8 cellular contexts compared by ENCODE assay signal in the genomic region with DNA sequence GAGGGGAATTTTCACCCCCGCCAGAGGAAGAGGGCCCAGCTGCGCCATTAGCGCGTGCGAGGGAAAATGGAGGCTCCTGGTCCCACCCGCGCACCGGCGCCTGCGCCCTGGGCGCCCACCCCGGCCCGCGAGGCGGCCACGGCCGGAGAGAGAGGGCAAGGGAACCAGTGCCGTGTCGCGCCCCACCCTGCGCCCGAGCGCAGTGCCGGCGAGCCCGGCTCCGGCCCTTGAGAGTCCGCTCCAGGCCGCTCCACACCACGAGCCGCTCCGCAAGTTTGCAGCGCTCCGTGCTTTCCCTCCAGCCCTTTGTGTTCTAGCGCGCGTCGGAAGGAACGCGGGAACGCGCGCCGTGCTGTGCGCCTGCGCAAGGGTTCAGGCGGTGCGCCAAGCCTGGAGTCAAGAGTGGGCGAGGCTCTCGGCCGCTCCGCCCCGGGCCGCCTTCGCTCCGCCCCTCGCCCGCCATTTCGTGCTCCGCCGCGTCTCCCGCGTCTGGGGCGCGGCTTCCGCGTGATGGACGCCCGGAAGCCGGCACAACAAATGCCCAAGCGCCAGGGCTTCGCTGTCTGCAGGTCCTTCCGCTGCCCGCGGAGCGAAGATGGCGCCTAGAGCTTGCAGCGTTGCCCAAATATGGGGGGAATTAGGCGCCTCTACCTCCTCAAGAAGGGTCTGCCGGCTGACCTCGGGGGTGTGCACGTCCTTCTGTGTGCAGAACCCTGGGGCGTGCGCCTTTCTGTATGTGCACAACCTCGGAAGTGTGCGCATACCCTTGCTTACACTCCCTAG. TPM values are rescaled to one million over a fixed set of nuclear protein-coding genes. Genes with fewer than 3 reads are reported as not detected.
DNase-seq lines count a peak whose midpoint lies in the region; ATAC-seq, FAIRE-seq and TF ChIP-seq lines count a peak whose summit lies in the region.

No MANE protein-coding gene starts in this region.

- H3K36me3 Mint-ChIP-seq in activated naive CD4-positive, alpha-beta T cell treated with anti-CD3 and anti-CD28 coated beads, Interleukin-2, amount 50 U/mL, for 72 hours: peaks cover 0 to 19% of the 10 kb centered on the region in 2 donors

- FAIRE-seq in HTR-8/SVneo (lab: Jason Lieb, UNC): peak; percentile 70

- H3K27ac Mint-ChIP-seq in activated naive CD4-positive, alpha-beta T cell treated with anti-CD3 and anti-CD28 coated beads, Interleukin-2, amount 50 U/mL, for 72 hours: peak overlapping the region; percentile 83 to 91

- no peaks in the 10 kb centered on the region for H3K27me3 ChIP-seq in osteoblast (ENCODE audit: insufficient read depth, low read length)

- H3K4me2 ChIP-seq in osteoblast (ENCODE audit: insufficient read depth, low read length): peak overlapping the region; percentile 82

- ATAC-seq in GM19468 (IDR thresholded peaks at IDR 0.05; ENCODE audit: extremely low read depth, unreplicated experiment): peak; percentile 73
- ATAC-seq in activated naive CD4-positive, alpha-beta T cell treated with anti-CD3 and anti-CD28 coated beads, Interleukin-2, amount 50 U/mL, for 72 hours: peak; percentile 92 to 94

- no peaks in the 10 kb centered on the region for H3K79me2 ChIP-seq in osteoblast (ENCODE audit: insufficient read depth, low read length)

- H3K27ac ChIP-seq in osteoblast (ENCODE audit: low read depth, low read length) (peak overlapping the region; percentile 65), temporal lobe (ENCODE audit: low read depth, low read length) (peak overlapping the region; percentile 97)

- no peaks in the 10 kb centered on the region for H4K20me1 ChIP-seq in osteoblast (ENCODE audit: insufficient read depth, low read length)

- H3K4me1 ChIP-seq in osteoblast (ENCODE audit: insufficient read depth, low read length): peaks cover 15% of the 10 kb centered on the region

- H3K9me3 ChIP-seq in osteoblast (ENCODE audit: low read depth, low read length): no peaks in the 10 kb centered on the region

- H3K36me3 ChIP-seq in osteoblast (ENCODE audit: insufficient read depth, low read length): no peaks in the 10 kb centered on the region

- peaks cover 0 to 10% of the 10 kb centered on the region in 2 donors for H3K9me3 Mint-ChIP-seq in activated naive CD4-positive, alpha-beta T cell treated with anti-CD3 and anti-CD28 coated beads, Interleukin-2, amount 50 U/mL, for 72 hours

- no peak for TF ChIP-seq CTCF in osteoblast (IDR thresholded peaks at IDR 0.05; ENCODE audit: extremely low read depth, low read depth, low read length)

- peak overlapping the region; percentile 70 for H3K4me3 ChIP-seq in osteoblast (ENCODE audit: insufficient read depth, low read length)

- DNase-seq in COR-L47 (lab: John Stamatoyannopoulos, UW) (peak; percentile 88), HTR-8/SVneo (ENCODE audit: insufficient read length, low spot score) (peak; percentile 75), SIG-M5 treated with dmso at 0.1 percent for 504 hours (lab: John Stamatoyannopoulos, UW; ENCODE audit: unreplicated experiment) (peak; percentile 96), glomerular visceral epithelial cell (ENCODE audit: extremely low spot score) (peak; percentile 95), osteoblast (ENCODE audit: insufficient read length, low spot score, missing footprints) (peak; percentile 96)
- peak; percentile 97 to 98 for DNase-seq in activated naive CD4-positive, alpha-beta T cell treated with anti-CD3 and anti-CD28 coated beads, Interleukin-2, amount 50 U/mL, for 72 hours (ENCODE audit: low spot score in 2 of 2)

- peak overlapping the region; percentile 96 for H2AFZ ChIP-seq in osteoblast (ENCODE audit: low read length)

RNA-seq across cellular contexts. Expression of a gene that starts 46.1 kb away (rescaled TPM):
- total RNA-seq in activated naive CD4-positive, alpha-beta T cell treated with anti-CD3 and anti-CD28 coated beads, Interleukin-2, amount 50 U/mL, for 72 hours: 1,000 to 10,000 TPM; 1,703 to 2,175 TPM
- total RNA-seq in osteoblast (459 and 545 TPM in 2 replicates), temporal lobe (458 TPM)

Comparison
In these comparisons a context has a peak if more than half of its experiments do, and no peak if none do; other contexts are left out.
1. Peak in every context shown above with its lines: DNase-seq, ATAC-seq, H3K4me3 ChIP-seq and H3K27ac ChIP-seq.